In genomic region chr1:97920275-97920831, GRCh38 we compare ENCODE assay signal across 8 cellular contexts. TPM values are rescaled to one million over a fixed set of nuclear protein-coding genes. Genes with fewer than 3 reads are reported as not detected.
DNase-seq lines count a peak whose midpoint lies in the region; ATAC-seq and TF ChIP-seq lines count a peak whose summit lies in the region.

No MANE protein-coding gene starts in this region.

- no peaks in the 10 kb centered on the region for H3K9me3 ChIP-seq in neuron (ENCODE audit: low read length)

- H3K27me3 ChIP-seq in neuron (ENCODE audit: insufficient read depth, low read length): no peaks in the 10 kb centered on the region

- H3K4me1 ChIP-seq in neuron (ENCODE audit: insufficient read depth, low read length): peaks cover 14% of the 10 kb centered on the region

- peak overlapping the region; percentile 94 for H3K4me3 Mint-ChIP-seq in T-helper 2 cell treated with Interferon-gamma antibody and Interleukin-4, amounts not matched to agents 5 μg/mL and 100 μg/mL, for 36 hours

- peaks cover 53% of the 10 kb centered on the region for H3K4me1 Mint-ChIP-seq in T-helper 2 cell treated with Interferon-gamma antibody and Interleukin-4, amounts not matched to agents 5 μg/mL and 100 μg/mL, for 36 hours (ENCODE audit: low read depth)

- H3K27ac Mint-ChIP-seq in T-helper 2 cell treated with Interferon-gamma antibody and Interleukin-4, amounts not matched to agents 5 μg/mL and 100 μg/mL, for 36 hours: peak overlapping the region; percentile 95

- DNase-seq in T-helper 2 cell treated with Interferon-gamma antibody and Interleukin-4, amounts not matched to agents 5 μg/mL and 100 μg/mL, for 36 hours (ENCODE audit: low spot score): no peak
- DNase-seq in T-helper 2 cell (no peak), UCSD-AML1 (lab: John Stamatoyannopoulos, UW; ENCODE audit: unreplicated experiment) (peak; percentile 28), fibroblast of villous mesenchyme (ENCODE audit: low read depth) (peak; percentile 26), epidermal melanocyte (ENCODE audit: insufficient read length, low spot score) (no peak), NCI-H187 (lab: John Stamatoyannopoulos, UW) (no peak)

- peak overlapping the region; percentile 78 for H3K4me3 ChIP-seq in fibroblast of villous mesenchyme (ENCODE audit: low read depth, low read length)
- H3K4me3 ChIP-seq in neuron (ENCODE audit: low read length): peak overlapping the region; percentile 68

- peaks cover 16% of the 10 kb centered on the region for H3K36me3 Mint-ChIP-seq in T-helper 2 cell treated with Interferon-gamma antibody and Interleukin-4, amounts not matched to agents 5 μg/mL and 100 μg/mL, for 36 hours (ENCODE audit: low read depth)

- peak; percentile 26 for ATAC-seq in HG03571 (IDR thresholded peaks at IDR 0.05; ENCODE audit: unreplicated experiment)

- H3K9me3 Mint-ChIP-seq in T-helper 2 cell treated with Interferon-gamma antibody and Interleukin-4, amounts not matched to agents 5 μg/mL and 100 μg/mL, for 36 hours: peaks cover 5% of the 10 kb centered on the region

- no peaks in the 10 kb centered on the region for H3K27me3 Mint-ChIP-seq in T-helper 2 cell treated with Interferon-gamma antibody and Interleukin-4, amounts not matched to agents 5 μg/mL and 100 μg/mL, for 36 hours (ENCODE audit: low read depth)

- no peaks in the 10 kb centered on the region for H3K36me3 ChIP-seq in neuron (ENCODE audit: insufficient read depth, low read length)

- TF ChIP-seq CTCF in fibroblast of villous mesenchyme (IDR thresholded peaks at IDR 0.05; ENCODE audit: insufficient read depth, low read depth, low read length): no peak

- H2AFZ ChIP-seq in neuron (ENCODE audit: low read depth, low read length): peak overlapping the region; percentile 90

RNA-seq across cellular contexts. Expression of gene DPYD, which starts 0.5 kb away (rescaled TPM):
- total RNA-seq in fibroblast of villous mesenchyme: 22.5 and 48.4 TPM in 2 replicates

Comparison
In these comparisons a context has a peak if more than half of its experiments do, and no peak if none do; other contexts are left out.
1. DNase-seq: peak in UCSD-AML1 (single experiment) and fibroblast of villous mesenchyme (single experiment); none in T-helper 2 cell treated with Interferon-gamma antibody and Interleukin-4, amounts not matched to agents 5 μg/mL and 100 μg/mL, for 36 hours (single experiment), T-helper 2 cell (0 of 5), epidermal melanocyte (single experiment) and NCI-H187 (0 of 2).